In the genomic region with DNA sequence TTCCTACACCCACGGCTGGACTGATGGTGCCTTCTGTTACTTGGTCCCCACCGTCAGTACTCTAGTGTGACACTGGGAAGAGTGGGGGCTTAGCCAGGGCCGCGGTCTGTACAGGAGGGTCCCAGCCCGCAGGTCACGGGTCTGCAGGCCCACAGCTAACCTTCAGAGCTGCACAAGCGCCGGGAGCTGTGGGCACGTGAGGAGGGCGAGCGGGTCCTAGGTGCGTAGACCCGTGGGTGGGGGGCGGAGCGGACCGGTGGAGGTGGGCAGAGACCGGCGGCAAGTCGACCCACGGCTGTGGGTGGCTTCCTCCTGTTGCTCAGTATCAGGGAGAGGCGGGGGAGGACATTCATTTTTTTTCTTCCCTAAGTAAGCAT, we compare ENCODE assay signal across 8 cellular contexts. TPM values are rescaled to one million over a fixed set of nuclear protein-coding genes. Genes with fewer than 3 reads are reported as not detected.
DNase-seq lines count a peak whose midpoint lies in the region; ATAC-seq and TF ChIP-seq lines count a peak whose summit lies in the region.

No MANE protein-coding gene starts in this region.

- H3K36me3 ChIP-seq in HUES64 (ENCODE audit: insufficient read depth, low read length) (no peaks in the 10 kb centered on the region), left lung (no peaks in the 10 kb centered on the region), spleen (no peaks in the 10 kb centered on the region), HAP-1 (replicated peaks) (no peaks in the 10 kb centered on the region)

- H3K27ac ChIP-seq in HUES64 (ENCODE audit: low read depth, low read length): no peak overlapping the region
- H3K27ac ChIP-seq in left lung: peak overlapping the region in 1 of 2 donors; percentile 18
- H3K27ac ChIP-seq in spleen: peak overlapping the region; percentile 28 to 86 (median 72)

- no peak for TF ChIP-seq CTCF in cardiac fibroblast (IDR thresholded peaks at IDR 0.05; ENCODE audit: low read depth, low read length)
- no peak for TF ChIP-seq CTCF in left lung (IDR thresholded peaks at IDR 0.05)
- TF ChIP-seq CTCF in spleen (IDR thresholded peaks at IDR 0.05 in 8 of 11, conservative IDR thresholded peaks at IDR 0.05 in 3 of 11): no peak

- peak; percentile 4 for ATAC-seq in left lung
- no peak for ATAC-seq in HG03571 (IDR thresholded peaks at IDR 0.05; ENCODE audit: unreplicated experiment)

- H3K4me3 ChIP-seq in HUES64 (ENCODE audit: low read length): peak overlapping the region; percentile 54
- H3K4me3 ChIP-seq in cardiac fibroblast (replicated peaks in 1 of 2; ENCODE audit: low read depth in 2 of 2, low read length in 2 of 2): peak overlapping the region; percentile 78
- peak overlapping the region; percentile 44 to 50 for H3K4me3 ChIP-seq in left lung
- peak overlapping the region; percentile 37 to 78 (median 59) for H3K4me3 ChIP-seq in spleen
- no peak overlapping the region; the same call in 1 of the 2 replicates for H3K4me3 ChIP-seq in HAP-1

- no peaks in the 10 kb centered on the region for H3K9me3 ChIP-seq in HUES64 (ENCODE audit: insufficient read depth, low read depth, low read length)
- no peaks in the 10 kb centered on the region for H3K9me3 ChIP-seq in left lung
- H3K9me3 ChIP-seq in spleen: no peaks in the 10 kb centered on the region
- H3K9me3 ChIP-seq in HAP-1: no peaks in the 10 kb centered on the region

- intact Hi-C loops in left lung (cut with DNase I): no loop called here
- intact Hi-C loops in spleen (cut with DNase I; ENCODE audit: low total_unique reads): no loop called here

- H3K27me3 ChIP-seq in HUES64 (ENCODE audit: insufficient read depth, low read length) (peaks cover 96% of the 10 kb centered on the region), left lung (peaks cover 17 to 96% of the 10 kb centered on the region in 2 donors), spleen (replicated peaks in 1 of 7) (peaks cover 0 to 91% (median 26%) of the 10 kb centered on the region in 7 donors), HAP-1 (ENCODE audit: low read depth) (peaks cover 64% of the 10 kb centered on the region)

- H3K9ac ChIP-seq in HUES64 (ENCODE audit: low read depth, low read length): no peak overlapping the region

- no peak for TF ChIP-seq POLR2A in spleen (IDR thresholded peaks at IDR 0.05)

- in situ Hi-C loops in HAP-1 (cut with MboI; ENCODE audit: low sequenced_read_pairs): no loop called here

- 36% methylated on average over 21 of the region's 21 CpGs for WGBS in HUES64
- WGBS in spleen, 5 donors: 4 to 12% (median 6%) methylated on average over 18 to 21 of the region's 21 CpGs

- no peak for DNase-seq in cardiac fibroblast (ENCODE audit: low read depth in 2 of 2)
- DNase-seq in left lung: no peak
- DNase-seq in spleen: no peak
- DNase-seq in cerebellar cortex (ENCODE audit: low spot score): no peak
- no peak for DNase-seq in NCI-H1092 treated with DMSO at 0.1 percent for 48 hours (lab: John Stamatoyannopoulos, UW)
- DNase-seq in HAP-1 (ENCODE audit: low spot score in 2 of 2): no peak

- H3K4me1 ChIP-seq in HUES64 (ENCODE audit: insufficient read depth, low read length) (peaks cover under 1% of the 10 kb centered on the region; the same call in 1 of the 2 replicates), left lung (peaks cover 0 to 31% of the 10 kb centered on the region in 2 donors), spleen (peaks cover 7 to 83% (median 42%) of the 10 kb centered on the region in 6 donors), HAP-1 (no peaks in the 10 kb centered on the region)

RNA-seq across cellular contexts. Expression of a gene that starts 1.2 kb away (rescaled TPM):
- 0.15 TPM for polyA plus RNA-seq in HUES64 (2013, experiment 1 of 2)
- 0.13 TPM for polyA plus RNA-seq in HUES64 (2013, experiment 2 of 2)
- total RNA-seq in left lung: 10 to 100 TPM in 1 of 2 donors, 1 to 10 TPM in 1; 3.7 to 25.0 TPM
- total RNA-seq in spleen: 10 to 100 TPM; 19.1 to 35.8 (median 24.6) TPM
- polyA plus RNA-seq in spleen: 10 to 100 TPM in 1 of 3 donors, 1 to 10 TPM in 2; 6.5 to 19.4 (median 9.3) TPM
